1 cellular context compared by ENCODE assay signal in genomic region chr4:88285235-88285505, GRCh38.
TF ChIP-seq lines count a peak whose summit lies in the region.

No MANE protein-coding gene starts in this region.

TF ChIP-seq in GM23338, 12 proteins besides CTCF, POLR2A, EP300 and RAD21 (continued from another document):
- TF ChIP-seq ZNF462 (CRISPR knock-in tag; IDR thresholded peaks at IDR 0.05) (no peak), NANOG (IDR thresholded peaks at IDR 0.05; ENCODE audit: borderline replicate concordance) (no peak)
